14 cellular contexts compared by ENCODE assay signal in genomic region chr7:92723978-92724377, GRCh38.
A peak's percentile ranks its signal among the peaks of the same experiment; 100 is the strongest.
DNase-seq lines count a peak whose midpoint lies in the region; ATAC-seq, FAIRE-seq and TF ChIP-seq lines count a peak whose summit lies in the region.
"Had no signal": no experiment of that assay in that cellular context is flagged by ENCODE, and none has a peak within 500 bp of the region (broad histone marks: within the 10 kb centered on the region; RNA-seq: fewer than 3 reads in every experiment).

No MANE protein-coding gene starts in this region.

- H3K4me3 ChIP-seq in breast epithelium (no peak overlapping the region), endothelial cell of umbilical vein (replicated peaks in 1 of 3; ENCODE audit: insufficient read depth in 1 of 3, low read depth in 1 of 3, low read length in 3 of 3) (no peak overlapping the region), uterus (no peak overlapping the region)
- H3K4me3 ChIP-seq: dorsolateral prefrontal cortex, HAP-1 had no signal

- no peak overlapping the region for H3K9ac ChIP-seq in endothelial cell of umbilical vein (replicated peaks; ENCODE audit: extremely low read depth, insufficient read depth, low read length)

- peaks cover 16% of the 10 kb centered on the region for H3K4me1 Mint-ChIP-seq in MCF 10A (ENCODE audit: insufficient read depth, unreplicated experiment)

- POLR2A ChIA-PET in MCF 10A (lab: Yijun Ruan, JAX) (interaction anchor here (0.6 to 1.0 kb wide), 2 partner anchors 9 to 13 kb away, joined by 3 to 4 read pairs; no protein-coding TSS in a partner anchor), endothelial cell of umbilical vein (lab: Charles Lee) (no interaction called here)

- TF ChIP-seq CTCF in MCF 10A (IDR thresholded peaks at IDR 0.05; ENCODE audit: unreplicated experiment) (no peak), breast epithelium (IDR thresholded peaks at IDR 0.05) (no peak), endothelial cell of umbilical vein (IDR thresholded peaks at IDR 0.05; ENCODE audit: extremely low read depth in 1 of 2, insufficient read depth in 1 of 2, low read depth in 1 of 2, low read length in 2 of 2) (no peak), uterus (IDR thresholded peaks at IDR 0.05) (no peak)

- peaks cover 26% of the 10 kb centered on the region for H3K36me3 Mint-ChIP-seq in MCF 10A (ENCODE audit: insufficient read depth, unreplicated experiment)

- H3K4me3 Mint-ChIP-seq in MCF 10A (ENCODE audit: unreplicated experiment), result no peak overlapping the region

- no peaks in the 10 kb centered on the region for H3K27me3 Mint-ChIP-seq in MCF 10A (ENCODE audit: insufficient read depth, unreplicated experiment)

- H3K4me2 ChIP-seq in endothelial cell of umbilical vein (ENCODE audit: insufficient read depth, low read length), result peak overlapping the region; percentile 55

- no peaks in the 10 kb centered on the region for H3K9me3 Mint-ChIP-seq in MCF 10A (ENCODE audit: unreplicated experiment)

- TF ChIP-seq POLR2A in breast epithelium (IDR thresholded peaks at IDR 0.05) (no peak), endothelial cell of umbilical vein (IDR thresholded peaks at IDR 0.05; ENCODE audit: low read depth, low read length) (no peak), uterus (IDR thresholded peaks at IDR 0.05) (no peak)

- no peak overlapping the region for H3K27ac Mint-ChIP-seq in MCF 10A (ENCODE audit: low read depth, unreplicated experiment)

- H3K36me3 ChIP-seq in breast epithelium (no peaks in the 10 kb centered on the region), endothelial cell of umbilical vein (ENCODE audit: control insufficient read depth in 2 of 2, extremely low read depth in 1 of 2, insufficient read depth in 2 of 2, low read length in 2 of 2) (peaks cover 3% of the 10 kb centered on the region in 2 experiments), uterus (no peaks in the 10 kb centered on the region)

- H4K20me1 ChIP-seq in endothelial cell of umbilical vein (replicated peaks; ENCODE audit: control insufficient read depth, extremely low read depth, insufficient read depth, low read length), result no peaks in the 10 kb centered on the region

- no peaks in the 10 kb centered on the region for H3K9me1 ChIP-seq in endothelial cell of umbilical vein (replicated peaks; ENCODE audit: control insufficient read depth, extremely low read depth, insufficient read depth, low read length)

- no peaks in the 10 kb centered on the region for H3K79me2 ChIP-seq in endothelial cell of umbilical vein (ENCODE audit: control insufficient read depth, insufficient read depth, low read length)

- dilution Hi-C loops in endothelial cell of umbilical vein (cut with MboI; ENCODE audit: extremely low pct_ligation_motif_present, low sequenced_read_pairs), result no loop called here

- no peak for FAIRE-seq in endothelial cell of umbilical vein (lab: Jason Lieb, UNC)
- FAIRE-seq: G401.6 had no signal

- CTCF ChIA-PET in MCF 10A (lab: Yijun Ruan, JAX) (interaction anchor here (0.6 to 2.2 kb wide), 3 partner anchors 17 to 265 kb away, joined by 4 to 6 read pairs (median 5); no protein-coding TSS in a partner anchor), endothelial cell of umbilical vein (lab: Charles Lee) (interaction anchor here (0.6 to 1.7 kb wide), 3 partner anchors 31 to 110 kb away, joined by 3 to 4 read pairs (median 3); no protein-coding TSS in a partner anchor)

- H3K27me3 ChIP-seq in breast epithelium (no peaks in the 10 kb centered on the region), endothelial cell of umbilical vein (ENCODE audit: control insufficient read depth in 2 of 2, insufficient read depth in 2 of 2, low read length in 2 of 2) (no peaks in the 10 kb centered on the region), uterus (no peaks in the 10 kb centered on the region)
- H3K27me3 ChIP-seq: dorsolateral prefrontal cortex had no signal

- H3K9me3 ChIP-seq in breast epithelium, result no peaks in the 10 kb centered on the region
- H3K9me3 ChIP-seq in endothelial cell of umbilical vein (replicated peaks; ENCODE audit: control insufficient read depth, insufficient read depth, low read length), result no peaks in the 10 kb centered on the region
- no peaks in the 10 kb centered on the region for H3K9me3 ChIP-seq in uterus
- H3K9me3 ChIP-seq: HAP-1 had no signal

- ATAC-seq in GM18517 (IDR thresholded peaks at IDR 0.05; ENCODE audit: unreplicated experiment) (no peak), HG03460 (IDR thresholded peaks at IDR 0.05; ENCODE audit: unreplicated experiment) (no peak)

- no peak for DNase-seq in MCF 10A (ENCODE audit: unreplicated experiment)
- DNase-seq in breast epithelium (ENCODE audit: low spot score in 2 of 2), result no peak
- DNase-seq in endothelial cell of umbilical vein (ENCODE audit: low read depth, low spot score), result peak; percentile 55
- peak; percentile 25 to 58 for DNase-seq in lung microvascular endothelial cell (ENCODE audit: low read depth in 2 of 2)
- peak in 1 of 2 donors; percentile 20 for DNase-seq in uterus
- DNase-seq in NCI-H345 treated with DMSO at 0.1 percent for 48 hours (lab: John Stamatoyannopoulos, UW; ENCODE audit: unreplicated experiment), result no peak
- DNase-seq: activated gamma-delta T cell; dorsolateral prefrontal cortex; islet precursor cell; stimulated activated CD8-positive, alpha-beta memory T cell treated with anti-CD3 and anti-CD28 coated beads, Interleukin-4, amount 100 ng/mL, for 48 hours had no signal

- H2AFZ ChIP-seq in endothelial cell of umbilical vein (ENCODE audit: low read depth, low read length), result peak overlapping the region; percentile 52

- peak overlapping the region in 1 of 2 donors; percentile 46 for H3K27ac ChIP-seq in breast epithelium
- peak overlapping the region; percentile 78 for H3K27ac ChIP-seq in endothelial cell of umbilical vein (ENCODE audit: insufficient read depth, low read depth, low read length)
- peak overlapping the region; percentile 20 to 33 for H3K27ac ChIP-seq in uterus

- H3K4me1 ChIP-seq in breast epithelium (no peaks in the 10 kb centered on the region), endothelial cell of umbilical vein (ENCODE audit: control insufficient read depth, extremely low read depth, insufficient read depth, low read length) (peaks cover 28% of the 10 kb centered on the region), uterus (no peaks in the 10 kb centered on the region)

- BruUV-seq in MCF 10A (replicated peaks; lab: Mats Ljungman, UMichigan), result TSS peak; percentile 11
- no TSS peak for BruUV-seq in endothelial cell of umbilical vein (replicated peaks; lab: Mats Ljungman, UMichigan)

- intact Hi-C loops in MCF 10A (cut with micrococcal nuclease), result no loop called here
- intact Hi-C loops in breast epithelium (cut with DNase I; ENCODE audit: low total_unique reads), result no loop called here
- intact Hi-C loops in endothelial cell of umbilical vein (cut with micrococcal nuclease), result no loop called here
- intact Hi-C loops in uterus (cut with DNase I; ENCODE audit: low total_unique reads), result no loop called here

TF ChIP-seq in endothelial cell of umbilical vein, 7 proteins besides CTCF, POLR2A, EP300 and RAD21:
- TF ChIP-seq MYC (IDR thresholded peaks at IDR 0.05; ENCODE audit: low read depth, low read length), result no peak
- no peak for TF ChIP-seq FOS (IDR thresholded peaks at IDR 0.05; ENCODE audit: borderline replicate concordance, insufficient read depth, low read length)
- no peak for TF ChIP-seq MAX (IDR thresholded peaks at IDR 0.05; ENCODE audit: insufficient read depth, insufficient read length)

Comparison
In these comparisons a context has a peak if more than half of its experiments do, and no peak if none do; other contexts are left out.
1. DNase-seq: peak in endothelial cell of umbilical vein (single experiment) and lung microvascular endothelial cell (2 of 2); none in MCF 10A (single experiment), breast epithelium (0 of 2) and NCI-H345 treated with DMSO at 0.1 percent for 48 hours (single experiment).